In the genomic region with DNA sequence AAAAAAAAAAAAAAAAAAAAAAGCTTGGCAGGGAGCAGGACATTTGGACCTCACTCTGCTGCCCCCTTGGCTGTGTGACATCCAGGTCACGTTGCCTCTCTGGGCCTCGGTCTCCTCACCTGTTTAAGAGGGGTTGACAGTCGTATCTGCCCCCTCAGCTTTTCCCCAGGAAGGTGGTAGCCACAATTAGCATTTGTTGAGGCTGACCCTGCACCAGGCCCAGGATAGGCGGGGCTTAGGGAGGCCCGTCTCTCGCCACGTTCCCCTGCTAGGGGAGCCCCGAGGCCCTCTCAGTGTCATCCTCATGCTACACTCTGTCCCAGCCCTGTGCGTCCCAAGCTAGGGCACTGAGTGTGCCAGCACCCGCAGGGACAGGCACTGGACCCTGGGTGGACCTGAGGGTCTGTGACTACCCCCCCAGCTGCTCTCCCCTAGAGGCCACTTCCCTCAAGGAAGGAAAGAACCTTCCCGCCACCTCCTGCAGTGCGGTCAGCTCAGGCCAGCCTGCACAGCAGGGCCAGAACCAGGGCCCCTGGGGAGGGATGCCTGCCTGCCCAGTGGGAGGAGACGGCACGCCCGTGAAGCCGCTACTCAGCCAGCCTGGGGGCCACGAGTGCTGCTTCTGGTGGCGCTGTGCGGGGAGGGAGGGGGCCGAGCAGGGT, we compare ENCODE assay signal across 13 cellular contexts. TPM values are rescaled to one million over a fixed set of nuclear protein-coding genes. Genes with fewer than 3 reads are reported as not detected.
DNase-seq lines count a peak whose midpoint lies in the region; ATAC-seq, FAIRE-seq and TF ChIP-seq lines count a peak whose summit lies in the region.
"Had no signal": no experiment of that assay in that cellular context is flagged by ENCODE, and none has a peak within 500 bp of the region (broad histone marks: within the 10 kb centered on the region; RNA-seq: fewer than 3 reads in every experiment).

No MANE protein-coding gene starts in this region.

- no peaks in the 10 kb centered on the region for H3K27me3 ChIP-seq in ascending aorta

- no peaks in the 10 kb centered on the region for H3K9me3 ChIP-seq in ascending aorta

- DNase-seq in ELF-1 (ENCODE audit: low read depth, low spot score) (peak; percentile 75), ascending aorta (ENCODE audit: low spot score in 2 of 2) (no peak), iPS-NIHi7 (ENCODE audit: extremely low spot score) (peak; percentile 52), RCC 7860 (ENCODE audit: low spot score) (no peak), NCI-H510A treated with DMSO at 0.1 percent for 48 hours (lab: John Stamatoyannopoulos, UW) (no peak), NCI-H2227 (lab: John Stamatoyannopoulos, UW; ENCODE audit: unreplicated experiment) (no peak)
- DNase-seq: activated naive CD8-positive, alpha-beta T cell treated with anti-CD3 and anti-CD28 coated beads, Interleukin-2, amount 50 U/mL, for 24 hours; CD8-positive, alpha-beta T cell; immature natural killer cell; NCI-H1694 had no signal

- peaks cover 39 to 73% of the 10 kb centered on the region in 2 donors for H3K4me1 ChIP-seq in ascending aorta

- peak overlapping the region; percentile 72 to 94 for H3K27ac ChIP-seq in ascending aorta
- H3K27ac ChIP-seq in skin epidermis: peak overlapping the region in 16 of 21 experiments; percentile 3 to 84 (median 29)

- no peak for FAIRE-seq in RCC 7860 (lab: Jason Lieb, UNC)
- FAIRE-seq: endothelial cell of umbilical vein had no signal

- intact Hi-C loops in ascending aorta (cut with DNase I): loop anchor here (10.0 kb wide), 1 partner anchor 797 kb away; no protein-coding TSS in a partner anchor

- TF ChIP-seq CTCF in ascending aorta (IDR thresholded peaks at IDR 0.05): peak in 1 of 3 experiments; percentile 7

- ATAC-seq in HG02763 (IDR thresholded peaks at IDR 0.05; ENCODE audit: unreplicated experiment): no peak
- ATAC-seq: activated naive CD8-positive, alpha-beta T cell treated with anti-CD3 and anti-CD28 coated beads, Interleukin-2, amount 50 U/mL, for 24 hours; CD8-positive, alpha-beta T cell had no signal

- peaks cover 16 to 39% of the 10 kb centered on the region in 2 donors for H3K36me3 ChIP-seq in ascending aorta

- no peak overlapping the region for H3K4me3 ChIP-seq in ascending aorta
- H3K4me3 ChIP-seq in skin epidermis: no peak overlapping the region

RNA-seq across cellular contexts. Expression of a gene that starts 38.5 kb away (rescaled TPM):
- total RNA-seq in ascending aorta: 20.1 TPM

Comparison
In these comparisons a context has a peak if more than half of its experiments do, and no peak if none do; other contexts are left out.
1. DNase-seq: peak in ELF-1 (single experiment) and iPS-NIHi7 (single experiment); none in ascending aorta (0 of 2), RCC 7860 (single experiment), NCI-H510A treated with DMSO at 0.1 percent for 48 hours (single experiment) and NCI-H2227 (single experiment).